In the genomic region with DNA sequence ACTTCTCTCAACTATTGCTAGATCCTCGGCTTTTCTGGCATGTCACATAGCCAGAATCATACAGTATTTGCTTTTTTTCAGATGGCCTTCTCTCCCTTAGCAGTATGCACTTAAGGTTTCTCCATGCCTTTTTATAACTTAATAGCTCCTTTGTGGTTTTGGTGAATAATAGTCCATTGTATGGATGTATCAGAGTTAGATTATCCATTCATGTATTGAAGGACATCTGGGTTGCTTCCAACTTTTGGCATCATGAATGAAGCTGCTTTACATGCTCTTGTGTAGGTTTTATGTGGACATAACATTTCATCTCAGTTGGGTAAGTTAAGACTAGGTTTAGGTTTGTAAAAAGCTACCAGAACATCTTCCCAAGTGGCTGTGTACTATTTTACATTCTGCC, we compare ENCODE assay signal across 2 cellular contexts.
A peak's percentile ranks its signal among the peaks of the same experiment; 100 is the strongest.
TF ChIP-seq lines count a peak whose summit lies in the region.

No MANE protein-coding gene starts in this region.

TF ChIP-seq in HepG2, 621 proteins besides CTCF, POLR2A, EP300 and RAD21:
- TF ChIP-seq HNRNPK (IDR thresholded peaks at IDR 0.05; ENCODE audit: low read depth, low read length, poor library complexity, severe bottlenecking) (no peak), ZKSCAN1 (IDR thresholded peaks at IDR 0.05; ENCODE audit: low read length) (no peak), CAMTA2 (CRISPR knock-in tag; IDR thresholded peaks at IDR 0.05; ENCODE audit: borderline replicate concordance) (no peak), JUNB (CRISPR knock-in tag; IDR thresholded peaks at IDR 0.05; ENCODE audit: borderline replicate concordance) (no peak), ZNF101 (CRISPR knock-in tag; IDR thresholded peaks at IDR 0.05; ENCODE audit: borderline replicate concordance, low read depth) (no peak), GTF2F1 (IDR thresholded peaks at IDR 0.05; ENCODE audit: low read length) (no peak), SP2 (CRISPR knock-in tag; IDR thresholded peaks at IDR 0.05) (no peak), ZNF3 (CRISPR knock-in tag; IDR thresholded peaks at IDR 0.05) (no peak), ZNF343 (CRISPR knock-in tag; IDR thresholded peaks at IDR 0.05) (no peak), ZFP41 (CRISPR knock-in tag; IDR thresholded peaks at IDR 0.05; ENCODE audit: borderline replicate concordance) (no peak), FOXJ3 (CRISPR knock-in tag; IDR thresholded peaks at IDR 0.05; ENCODE audit: borderline replicate concordance) (no peak), ZNF839 (CRISPR knock-in tag; IDR thresholded peaks at IDR 0.05; ENCODE audit: borderline replicate concordance) (no peak), ZMYM4 (CRISPR knock-in tag; IDR thresholded peaks at IDR 0.05) (no peak), WIZ (CRISPR knock-in tag; IDR thresholded peaks at IDR 0.05) (no peak), NONO (IDR thresholded peaks at IDR 0.05) (no peak), NONO (CRISPR knock-in tag; conservative IDR thresholded peaks at IDR 0.05) (no peak), XBP1 (CRISPR knock-in tag; IDR thresholded peaks at IDR 0.05) (no peak)
- TF ChIP-seq, protein P1, sequence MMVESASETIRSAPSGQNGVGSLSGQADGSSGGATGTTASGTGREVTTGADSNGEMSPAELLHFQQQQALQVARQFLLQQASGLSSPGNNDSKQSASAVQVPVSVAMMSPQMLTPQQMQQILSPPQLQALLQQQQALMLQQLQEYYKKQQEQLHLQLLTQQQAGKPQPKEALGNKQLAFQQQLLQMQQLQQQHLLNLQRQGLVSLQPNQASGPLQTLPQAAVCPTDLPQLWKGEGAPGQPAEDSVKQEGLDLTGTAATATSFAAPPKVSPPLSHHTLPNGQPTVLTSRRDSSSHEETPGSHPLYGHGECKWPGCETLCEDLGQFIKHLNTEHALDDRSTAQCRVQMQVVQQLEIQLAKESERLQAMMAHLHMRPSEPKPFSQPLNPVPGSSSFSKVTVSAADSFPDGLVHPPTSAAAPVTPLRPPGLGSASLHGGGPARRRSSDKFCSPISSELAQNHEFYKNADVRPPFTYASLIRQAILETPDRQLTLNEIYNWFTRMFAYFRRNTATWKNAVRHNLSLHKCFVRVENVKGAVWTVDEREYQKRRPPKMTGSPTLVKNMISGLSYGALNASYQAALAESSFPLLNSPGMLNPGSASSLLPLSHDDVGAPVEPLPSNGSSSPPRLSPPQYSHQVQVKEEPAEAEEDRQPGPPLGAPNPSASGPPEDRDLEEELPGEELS (CRISPR knock-in tag; IDR thresholded peaks at IDR 0.05), result no peak
- TF ChIP-seq, protein P2, sequence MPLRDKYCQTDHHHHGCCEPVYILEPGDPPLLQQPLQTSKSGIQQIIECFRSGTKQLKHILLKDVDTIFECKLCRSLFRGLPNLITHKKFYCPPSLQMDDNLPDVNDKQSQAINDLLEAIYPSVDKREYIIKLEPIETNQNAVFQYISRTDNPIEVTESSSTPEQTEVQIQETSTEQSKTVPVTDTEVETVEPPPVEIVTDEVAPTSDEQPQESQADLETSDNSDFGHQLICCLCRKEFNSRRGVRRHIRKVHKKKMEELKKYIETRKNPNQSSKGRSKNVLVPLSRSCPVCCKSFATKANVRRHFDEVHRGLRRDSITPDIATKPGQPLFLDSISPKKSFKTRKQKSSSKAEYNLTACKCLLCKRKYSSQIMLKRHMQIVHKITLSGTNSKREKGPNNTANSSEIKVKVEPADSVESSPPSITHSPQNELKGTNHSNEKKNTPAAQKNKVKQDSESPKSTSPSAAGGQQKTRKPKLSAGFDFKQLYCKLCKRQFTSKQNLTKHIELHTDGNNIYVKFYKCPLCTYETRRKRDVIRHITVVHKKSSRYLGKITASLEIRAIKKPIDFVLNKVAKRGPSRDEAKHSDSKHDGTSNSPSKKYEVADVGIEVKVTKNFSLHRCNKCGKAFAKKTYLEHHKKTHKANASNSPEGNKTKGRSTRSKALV (CRISPR knock-in tag; IDR thresholded peaks at IDR 0.05), result no peak
- TF ChIP-seq, protein P3, sequence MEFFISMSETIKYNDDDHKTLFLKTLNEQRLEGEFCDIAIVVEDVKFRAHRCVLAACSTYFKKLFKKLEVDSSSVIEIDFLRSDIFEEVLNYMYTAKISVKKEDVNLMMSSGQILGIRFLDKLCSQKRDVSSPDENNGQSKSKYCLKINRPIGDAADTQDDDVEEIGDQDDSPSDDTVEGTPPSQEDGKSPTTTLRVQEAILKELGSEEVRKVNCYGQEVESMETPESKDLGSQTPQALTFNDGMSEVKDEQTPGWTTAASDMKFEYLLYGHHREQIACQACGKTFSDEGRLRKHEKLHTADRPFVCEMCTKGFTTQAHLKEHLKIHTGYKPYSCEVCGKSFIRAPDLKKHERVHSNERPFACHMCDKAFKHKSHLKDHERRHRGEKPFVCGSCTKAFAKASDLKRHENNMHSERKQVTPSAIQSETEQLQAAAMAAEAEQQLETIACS (CRISPR knock-in tag; IDR thresholded peaks at IDR 0.05), result no peak

TF ChIP-seq in SK-N-SH, 30 proteins besides CTCF, POLR2A, EP300 and RAD21:
- TF ChIP-seq, protein P4, sequence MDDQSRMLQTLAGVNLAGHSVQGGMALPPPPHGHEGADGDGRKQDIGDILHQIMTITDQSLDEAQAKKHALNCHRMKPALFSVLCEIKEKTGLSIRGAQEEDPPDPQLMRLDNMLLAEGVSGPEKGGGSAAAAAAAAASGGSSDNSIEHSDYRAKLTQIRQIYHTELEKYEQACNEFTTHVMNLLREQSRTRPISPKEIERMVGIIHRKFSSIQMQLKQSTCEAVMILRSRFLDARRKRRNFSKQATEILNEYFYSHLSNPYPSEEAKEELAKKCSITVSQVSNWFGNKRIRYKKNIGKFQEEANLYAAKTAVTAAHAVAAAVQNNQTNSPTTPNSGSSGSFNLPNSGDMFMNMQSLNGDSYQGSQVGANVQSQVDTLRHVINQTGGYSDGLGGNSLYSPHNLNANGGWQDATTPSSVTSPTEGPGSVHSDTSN (IDR thresholded peaks at IDR 0.05), result peak; percentile 39
- TF ChIP-seq TAF1 (IDR thresholded peaks at IDR 0.05; ENCODE audit: borderline replicate concordance, low read depth, low read length), result no peak
- TF ChIP-seq TCF12 (IDR thresholded peaks at IDR 0.05), result peak; percentile 48
- TF ChIP-seq RXRA (IDR thresholded peaks at IDR 0.05; ENCODE audit: borderline replicate concordance, low read depth), result no peak
- TF ChIP-seq FOSL2 (IDR thresholded peaks at IDR 0.05; ENCODE audit: borderline replicate concordance, low read depth), result peak; percentile 15; the same call in 1 of the 2 replicates
